ENCODE assay signal across 8 cellular contexts in the genomic region with DNA sequence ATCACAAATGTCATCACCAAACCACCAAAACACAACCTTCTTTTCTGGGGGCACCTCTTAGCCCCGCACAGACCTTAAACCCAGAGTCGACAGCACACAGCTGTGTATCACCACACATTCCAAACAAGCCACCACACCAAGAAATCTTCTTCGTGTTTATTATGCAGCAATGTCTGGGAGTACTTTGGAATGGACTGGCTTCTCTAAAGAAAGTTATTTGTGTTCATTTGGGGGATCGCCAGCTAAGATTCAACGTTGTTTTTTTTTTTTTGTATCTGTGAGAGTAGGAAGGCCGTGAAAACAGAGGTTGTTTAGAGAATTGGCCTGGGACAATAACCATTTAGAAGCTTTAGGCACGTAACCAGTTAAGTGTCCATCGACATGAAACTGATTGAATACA. TPM values are rescaled to one million over a fixed set of nuclear protein-coding genes. Genes with fewer than 3 reads are reported as not detected.
DNase-seq lines count a peak whose midpoint lies in the region; ATAC-seq and TF ChIP-seq lines count a peak whose summit lies in the region.

No MANE protein-coding gene starts in this region.

- H3K27ac ChIP-seq in epithelial cell of prostate (peak overlapping the region; percentile 64), prostate gland (peak overlapping the region; percentile 92 to 94)

- no peak for ATAC-seq in GM18909 (IDR thresholded peaks at IDR 0.05; ENCODE audit: poor library complexity, unreplicated experiment)
- ATAC-seq in GM19397 (IDR thresholded peaks at IDR 0.05; ENCODE audit: unreplicated experiment), result no peak

- H3K4me1 ChIP-seq in prostate gland (replicated peaks), result no peaks in the 10 kb centered on the region

- WGBS in prostate gland, result 23% methylated on average over 8 of the region's 8 CpGs

- H3K36me3 ChIP-seq in prostate gland, result no peaks in the 10 kb centered on the region

- no peak overlapping the region for H3K4me3 ChIP-seq in prostate gland

- no peaks in the 10 kb centered on the region for H3K27me3 ChIP-seq in prostate gland (replicated peaks; ENCODE audit: insufficient read depth)

- intact Hi-C loops in prostate gland (cut with DNase I), result no loop called here

- no peaks in the 10 kb centered on the region for H3K9me3 ChIP-seq in prostate gland

- DNase-seq in EH (ENCODE audit: low read depth) (peak; percentile 78), NAMALWA (ENCODE audit: low spot score) (peak; percentile 51), epithelial cell of prostate (ENCODE audit: low read depth, low spot score) (no peak), prostate gland (ENCODE audit: low spot score) (no peak)
- DNase-seq in activated CD4-positive, CD25-positive, alpha-beta regulatory T cell (lab: John Stamatoyannopoulos, UW), result no peak
- DNase-seq in effector CD4-positive, alpha-beta T cell, result no peak

- TF ChIP-seq CTCF in prostate gland (IDR thresholded peaks at IDR 0.05), result no peak

- no peak for TF ChIP-seq POLR2A in prostate gland (IDR thresholded peaks at IDR 0.05)

RNA-seq across cellular contexts. Expression of gene MTA3, which starts 1.0 kb away (rescaled TPM):
- total RNA-seq in prostate gland, result 10 to 100 TPM; 23.6 to 53.4 TPM

Comparison
In these comparisons a context has a peak if more than half of its experiments do, and no peak if none do; other contexts are left out.
1. DNase-seq: peak in EH (single experiment) and NAMALWA (single experiment); none in epithelial cell of prostate (single experiment), prostate gland (single experiment), activated CD4-positive, CD25-positive, alpha-beta regulatory T cell (0 of 4) and effector CD4-positive, alpha-beta T cell (single experiment).